9 cellular contexts compared by ENCODE assay signal in the genomic region with DNA sequence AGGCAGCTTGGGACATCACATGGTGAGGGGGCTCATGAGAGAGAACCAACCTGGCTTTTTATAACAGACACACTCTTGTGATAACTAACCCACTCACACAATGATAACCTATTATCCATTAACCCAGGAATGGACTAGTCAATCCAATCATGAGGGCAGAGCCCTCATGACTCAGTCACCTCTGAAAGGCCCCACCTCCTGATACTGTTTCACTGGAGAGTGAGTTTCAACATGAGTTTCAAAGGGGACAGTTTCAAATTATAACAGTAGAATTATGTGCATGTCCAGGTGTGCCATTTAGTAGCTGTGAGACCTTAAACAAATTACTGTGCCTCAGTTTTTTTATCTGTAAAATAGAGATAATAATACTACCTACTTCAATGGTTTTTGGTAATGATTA. TPM values are rescaled to one million over a fixed set of nuclear protein-coding genes. Genes with fewer than 3 reads are reported as not detected.
A peak's percentile ranks its signal among the peaks of the same experiment; 100 is the strongest.
DNase-seq lines count a peak whose midpoint lies in the region; ATAC-seq and TF ChIP-seq lines count a peak whose summit lies in the region.
"Had no signal": no experiment of that assay in that cellular context is flagged by ENCODE, and none has a peak within 500 bp of the region (broad histone marks: within the 10 kb centered on the region; RNA-seq: fewer than 3 reads in every experiment).

No MANE protein-coding gene starts in this region.

- in situ Hi-C loops in G401 (cut with HindIII; ENCODE audit: low sequenced_read_pairs), result no loop called here

- H3K27ac ChIP-seq in sigmoid colon, result no peak overlapping the region

- no peaks in the 10 kb centered on the region for H3K27me3 ChIP-seq in sigmoid colon

- H3K36me3 ChIP-seq in sigmoid colon, result no peaks in the 10 kb centered on the region

- no peak overlapping the region for H3K4me3 ChIP-seq in sigmoid colon

- no peak for TF ChIP-seq CTCF in sigmoid colon (IDR thresholded peaks at IDR 0.05)

- intact Hi-C loops in left cardiac atrium (cut with DNase I), result no loop called here
- intact Hi-C loops in sigmoid colon (cut with DNase I), result no loop called here

- TF ChIP-seq EP300 in sigmoid colon (IDR thresholded peaks at IDR 0.05), result no peak

- no peak for TF ChIP-seq POLR2A in sigmoid colon (IDR thresholded peaks at IDR 0.05)

- ATAC-seq in GM18499 (IDR thresholded peaks at IDR 0.05; ENCODE audit: insufficient read depth, unreplicated experiment), result peak; percentile 88
- ATAC-seq in GM21367 (IDR thresholded peaks at IDR 0.05; ENCODE audit: unreplicated experiment), result peak; percentile 82
- peak; percentile 93 for ATAC-seq in HG03342 (IDR thresholded peaks at IDR 0.05; ENCODE audit: unreplicated experiment)
- ATAC-seq in esophagus mucosa, result peak; percentile 72
- ATAC-seq in left cardiac atrium, result no peak

- DNase-seq in left cardiac atrium (no peak), NCI-H1694 treated with DMSO at 0.1 percent for 48 hours (lab: John Stamatoyannopoulos, UW) (no peak), sigmoid colon (no peak), G401 (ENCODE audit: low spot score) (no peak)
- DNase-seq: NCI-H187 treated with DMSO at 0.1 percent for 48 hours had no signal

- no peaks in the 10 kb centered on the region for H3K9me3 ChIP-seq in sigmoid colon

- peaks cover 0 to 42% (median 40%) of the 10 kb centered on the region in 4 donors for H3K4me1 ChIP-seq in sigmoid colon

RNA-seq across cellular contexts. Expression of a gene that starts 47.6 kb away (rescaled TPM):
- total RNA-seq in esophagus mucosa (55.7 TPM), left cardiac atrium (10 to 100 TPM; 68.4 to 69.0 TPM), sigmoid colon (10 to 100 TPM; 25.9 to 47.1 (median 31.4) TPM)
- polyA plus RNA-seq in sigmoid colon, result 10 to 100 TPM; 46.2 to 62.7 (median 50.4) TPM
- total RNA-seq in G401 (2014; rRNA removed; shearing (Covaris generic)), result 62.5 and 90.2 TPM in 2 replicates

Comparison
In these comparisons a context has a peak if more than half of its experiments do, and no peak if none do; other contexts are left out.
1. ATAC-seq: peak in GM18499 (single experiment), GM21367 (single experiment), HG03342 (single experiment) and esophagus mucosa (single experiment); none in left cardiac atrium (0 of 2).